ENCODE assay signal across 22 cellular contexts in the genomic region with DNA sequence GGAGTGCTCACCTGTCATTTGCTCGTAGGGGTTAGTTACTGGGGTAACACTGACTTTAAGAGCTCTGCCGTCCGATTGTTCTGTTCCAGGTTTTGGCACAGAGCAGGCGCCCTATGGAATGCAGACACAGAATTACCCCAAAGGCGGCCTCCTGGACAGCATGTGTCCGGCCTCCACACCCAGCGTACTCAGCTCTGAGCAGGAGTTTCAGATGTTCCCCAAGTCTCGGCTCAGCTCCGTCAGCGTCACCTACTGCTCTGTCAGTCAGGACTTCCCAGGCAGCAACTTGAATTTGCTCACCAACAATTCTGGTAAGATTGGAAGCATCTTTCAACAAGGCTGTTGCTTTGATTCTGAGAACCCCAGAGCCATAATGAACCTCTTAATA. TPM values are rescaled to one million over a fixed set of nuclear protein-coding genes. Genes with fewer than 3 reads are reported as not detected.
A peak's percentile ranks its signal among the peaks of the same experiment; 100 is the strongest.
DNase-seq lines count a peak whose midpoint lies in the region; ATAC-seq, FAIRE-seq and TF ChIP-seq lines count a peak whose summit lies in the region.
"Had no signal": no experiment of that assay in that cellular context is flagged by ENCODE, and none has a peak within 500 bp of the region (broad histone marks: within the 10 kb centered on the region; RNA-seq: fewer than 3 reads in every experiment).

No MANE protein-coding gene starts in this region.

- dilution Hi-C loops in keratinocyte (cut with MboI; ENCODE audit: extremely low pct_ligation_motif_present, low sequenced_read_pairs), result no loop called here

- H3K4me3 ChIP-seq in RWPE2 (ENCODE audit: severe bottlenecking) (no peak overlapping the region), keratinocyte (ENCODE audit: control insufficient read depth in 2 of 3, extremely low read depth in 1 of 3, insufficient read depth in 2 of 3, low read depth in 1 of 3, low read length in 3 of 3) (no peak overlapping the region), vagina (no peak overlapping the region)
- H3K4me3 ChIP-seq: body of pancreas, heart right ventricle had no signal

- H3K27ac ChIP-seq in RWPE2 (ENCODE audit: poor library complexity, severe bottlenecking) (peak overlapping the region; percentile 76), keratinocyte (ENCODE audit: control insufficient read depth, insufficient read depth, low read length) (peak overlapping the region; percentile 44), vagina (peak overlapping the region; percentile 70)
- H3K27ac ChIP-seq: body of pancreas had no signal

- peaks cover 32% of the 10 kb centered on the region for H3K79me2 ChIP-seq in keratinocyte (ENCODE audit: control insufficient read depth, insufficient read depth, low read length)

- H4K20me1 ChIP-seq in keratinocyte (ENCODE audit: control insufficient read depth, extremely low read depth, insufficient read depth, low read length), result no peaks in the 10 kb centered on the region

- peaks cover 2% of the 10 kb centered on the region for H3K9me1 ChIP-seq in keratinocyte (ENCODE audit: control insufficient read depth, extremely low read depth, insufficient read depth, low read length)

- H3K9me3 ChIP-seq in RWPE2 (ENCODE audit: severe bottlenecking) (no peaks in the 10 kb centered on the region), keratinocyte (ENCODE audit: control insufficient read depth, low read depth, low read length) (peaks cover 3% of the 10 kb centered on the region), vagina (no peaks in the 10 kb centered on the region)
- H3K9me3 ChIP-seq: body of pancreas, heart right ventricle had no signal

- no peak overlapping the region for H3K9ac ChIP-seq in keratinocyte (ENCODE audit: control insufficient read depth, extremely low read depth, insufficient read depth, low read length)

- TF ChIP-seq CTCF in RWPE2 (IDR thresholded peaks at IDR 0.05; ENCODE audit: poor library complexity, severe bottlenecking) (no peak), keratinocyte (optimal IDR thresholded peaks at IDR 0.05 in 1 of 3, IDR thresholded peaks at IDR 0.05 in 1 of 3, conservative IDR thresholded peaks at IDR 0.05 in 1 of 3; ENCODE audit: extremely low read depth in 1 of 3, insufficient read depth in 2 of 3, low read length in 3 of 3) (no peak), vagina (IDR thresholded peaks at IDR 0.05) (no peak)

- H3K4me1 ChIP-seq in RWPE2 (ENCODE audit: insufficient read depth, poor library complexity, severe bottlenecking) (peaks cover 48% of the 10 kb centered on the region), keratinocyte (ENCODE audit: control insufficient read depth, extremely low read depth, insufficient read depth, low read length) (peaks cover 30% of the 10 kb centered on the region), vagina (peaks cover 51% of the 10 kb centered on the region)
- H3K4me1 ChIP-seq: body of pancreas had no signal

- H3K27me3 ChIP-seq in RWPE2 (ENCODE audit: insufficient read depth, poor library complexity, severe bottlenecking) (no peaks in the 10 kb centered on the region), keratinocyte (ENCODE audit: control insufficient read depth, extremely low read depth, insufficient read depth, low read length) (no peaks in the 10 kb centered on the region), vagina (no peaks in the 10 kb centered on the region)
- H3K27me3 ChIP-seq: body of pancreas, heart right ventricle had no signal

- H3K36me3 ChIP-seq in RWPE2 (ENCODE audit: low read depth) (peaks cover 97% of the 10 kb centered on the region), keratinocyte (ENCODE audit: control insufficient read depth in 2 of 2, extremely low read depth in 1 of 2, insufficient read depth in 2 of 2, low read length in 2 of 2) (peaks cover 57 to 90% of the 10 kb centered on the region in 2 experiments), vagina (peaks cover 3 to 97% of the 10 kb centered on the region in 2 donors)

- H2AFZ ChIP-seq in keratinocyte (ENCODE audit: control insufficient read depth, low read length), result no peak overlapping the region

- H3K27me3 Mint-ChIP-seq in effector memory CD8-positive, alpha-beta T cell, result no peaks in the 10 kb centered on the region
- no peaks in the 10 kb centered on the region for H3K27me3 Mint-ChIP-seq in activated naive CD4-positive, alpha-beta T cell treated with anti-CD3 and anti-CD28 coated beads for 36 hours (ENCODE audit: low read depth)
- H3K27me3 Mint-ChIP-seq: B cell, memory B cell had no signal

- peaks cover 0 to 4% of the 10 kb centered on the region in 2 donors for H3K4me1 Mint-ChIP-seq in effector memory CD8-positive, alpha-beta T cell (ENCODE audit: low read depth in 2 of 2)
- H3K4me1 Mint-ChIP-seq in activated naive CD4-positive, alpha-beta T cell treated with anti-CD3 and anti-CD28 coated beads for 36 hours (ENCODE audit: low read depth), result no peaks in the 10 kb centered on the region
- H3K4me1 Mint-ChIP-seq: B cell, memory B cell had no signal

- CTCF ChIA-PET in activated naive CD4-positive, alpha-beta T cell treated with anti-CD3 and anti-CD28 coated beads for 36 hours (lab: Charles Lee), result no interaction called here

- FAIRE-seq in keratinocyte (lab: Jason Lieb, UNC), result no peak

- DNase-seq in RWPE2 (ENCODE audit: low spot score) (no peak), keratinocyte (ENCODE audit: low read depth, low spot score) (no peak), sciatic nerve (ENCODE audit: low spot score) (peak; percentile 47), vagina (ENCODE audit: extremely low spot score in 2 of 2) (no peak), T-helper 2 cell (no peak)
- DNase-seq in effector memory CD8-positive, alpha-beta T cell, result no peak
- no peak for DNase-seq in activated naive CD4-positive, alpha-beta T cell treated with anti-CD3 and anti-CD28 coated beads for 36 hours
- DNase-seq: activated CD4-positive, CD25-positive, alpha-beta regulatory T cell; activated CD8-positive, alpha-beta memory T cell treated with anti-CD3 and anti-CD28 coated beads for 24 hours; activated T-cell treated with anti-CD3 and anti-CD28 coated beads, Interleukin-2, amount 50 U/mL, for 72 hours; body of pancreas; cortex of kidney; heart right ventricle; KG1; NCI-H2029; retina; SIG-M5; stimulated activated naive CD4-positive, alpha-beta T cell had no signal

- no peak overlapping the region for H3K27ac Mint-ChIP-seq in effector memory CD8-positive, alpha-beta T cell
- H3K27ac Mint-ChIP-seq in activated naive CD4-positive, alpha-beta T cell treated with anti-CD3 and anti-CD28 coated beads for 36 hours, result no peak overlapping the region
- H3K27ac Mint-ChIP-seq: activated naive CD4-positive, alpha-beta T cell treated with anti-CD3 and anti-CD28 coated beads, Interleukin-2, amount 50 U/mL, for 72 hours; activated T-cell treated with anti-CD3 and anti-CD28 coated beads, Interleukin-2, amount 50 U/mL, for 72 hours; B cell; memory B cell; T-helper 1 cell treated with Interleukin-12 subunit alpha and Interleukin-12 subunit beta and Interleukin-4 antibody, amounts not matched to agents 30 μg/mL and 1 μg/mL, for 36 hours had no signal

- intact Hi-C loops in sciatic nerve (cut with DNase I), result no loop called here
- intact Hi-C loops in vagina (cut with DNase I), result no loop called here
- intact Hi-C loops in activated naive CD4-positive, alpha-beta T cell treated with anti-CD3 and anti-CD28 coated beads for 36 hours (cut with micrococcal nuclease), result no loop called here

- TF ChIP-seq POLR2A in vagina (IDR thresholded peaks at IDR 0.05), result no peak

- ATAC-seq in RWPE2 (ENCODE audit: low read depth) (no peak; the same call in 2 of the 3 replicates), sciatic nerve (peak; percentile 8)
- no peak for ATAC-seq in effector memory CD8-positive, alpha-beta T cell (replicated peaks)
- ATAC-seq: activated naive CD4-positive, alpha-beta T cell treated with anti-CD3 and anti-CD28 coated beads, Interleukin-2, amount 50 U/mL, for 72 hours; activated T-cell treated with anti-CD3 and anti-CD28 coated beads, Interleukin-2, amount 50 U/mL, for 72 hours; body of pancreas had no signal

- H3K36me3 Mint-ChIP-seq in effector memory CD8-positive, alpha-beta T cell (ENCODE audit: insufficient read depth), result peaks cover 55% of the 10 kb centered on the region
- peaks cover 77% of the 10 kb centered on the region for H3K36me3 Mint-ChIP-seq in activated naive CD4-positive, alpha-beta T cell treated with anti-CD3 and anti-CD28 coated beads for 36 hours (ENCODE audit: low read depth)

- no peaks in the 10 kb centered on the region for H3K9me3 Mint-ChIP-seq in effector memory CD8-positive, alpha-beta T cell
- no peaks in the 10 kb centered on the region for H3K9me3 Mint-ChIP-seq in activated naive CD4-positive, alpha-beta T cell treated with anti-CD3 and anti-CD28 coated beads for 36 hours
- H3K9me3 Mint-ChIP-seq: activated naive CD4-positive, alpha-beta T cell treated with anti-CD3 and anti-CD28 coated beads, Interleukin-2, amount 50 U/mL, for 72 hours; activated T-cell treated with anti-CD3 and anti-CD28 coated beads, Interleukin-2, amount 50 U/mL, for 72 hours had no signal

- H3K4me2 ChIP-seq in keratinocyte (ENCODE audit: control insufficient read depth, extremely low read depth, insufficient read depth, low read depth, low read length), result no peak overlapping the region

- H3K4me3 Mint-ChIP-seq in effector memory CD8-positive, alpha-beta T cell, result no peak overlapping the region
- no peak overlapping the region for H3K4me3 Mint-ChIP-seq in activated naive CD4-positive, alpha-beta T cell treated with anti-CD3 and anti-CD28 coated beads for 36 hours
- H3K4me3 Mint-ChIP-seq: activated T-cell treated with anti-CD3 and anti-CD28 coated beads, Interleukin-2, amount 50 U/mL, for 72 hours; B cell; memory B cell; T-helper 1 cell treated with Interleukin-12 subunit alpha and Interleukin-12 subunit beta and Interleukin-4 antibody, amounts not matched to agents 30 μg/mL and 1 μg/mL, for 36 hours had no signal

RNA-seq across cellular contexts. Expression of gene ETS2, which starts 12.6 kb away (rescaled TPM):
- polyA plus RNA-seq in keratinocyte, result 58.5 to 61.4 TPM (median 60.3 TPM) in 3 replicates
- 143 TPM for polyA plus RNA-seq in keratinocyte (2011; ENCODE audit: low read depth)
- polyA plus RNA-seq in keratinocyte (2011; cell fraction: cytosol; rRNA removed), result 29.1 and 35.4 TPM in 2 replicates
- polyA plus RNA-seq in keratinocyte (2011; cell fraction: nucleus; rRNA removed), result 122 and 140 TPM in 2 replicates
- 37.3 and 92.4 TPM in 2 replicates for polyA plus RNA-seq in keratinocyte (2012; ENCODE audit: low replicate concordance)
- polyA minus RNA-seq in keratinocyte, result 46.3 to 57.2 TPM (median 49.1 TPM) in 3 replicates
- 34.7 TPM for polyA minus RNA-seq in keratinocyte (2011; cell fraction: cytosol; rRNA and poly(A)+ RNA removed)
- 70.5 and 112 TPM in 2 replicates for polyA minus RNA-seq in keratinocyte (2011; cell fraction: nucleus; rRNA and poly(A)+ RNA removed)
- 139 TPM for total RNA-seq in sciatic nerve
- 134 TPM for total RNA-seq in vagina
- 10 to 100 TPM; 22.4 to 25.6 TPM for total RNA-seq in activated naive CD4-positive, alpha-beta T cell treated with anti-CD3 and anti-CD28 coated beads for 36 hours
